1 cellular context compared by ENCODE assay signal in the genomic region with DNA sequence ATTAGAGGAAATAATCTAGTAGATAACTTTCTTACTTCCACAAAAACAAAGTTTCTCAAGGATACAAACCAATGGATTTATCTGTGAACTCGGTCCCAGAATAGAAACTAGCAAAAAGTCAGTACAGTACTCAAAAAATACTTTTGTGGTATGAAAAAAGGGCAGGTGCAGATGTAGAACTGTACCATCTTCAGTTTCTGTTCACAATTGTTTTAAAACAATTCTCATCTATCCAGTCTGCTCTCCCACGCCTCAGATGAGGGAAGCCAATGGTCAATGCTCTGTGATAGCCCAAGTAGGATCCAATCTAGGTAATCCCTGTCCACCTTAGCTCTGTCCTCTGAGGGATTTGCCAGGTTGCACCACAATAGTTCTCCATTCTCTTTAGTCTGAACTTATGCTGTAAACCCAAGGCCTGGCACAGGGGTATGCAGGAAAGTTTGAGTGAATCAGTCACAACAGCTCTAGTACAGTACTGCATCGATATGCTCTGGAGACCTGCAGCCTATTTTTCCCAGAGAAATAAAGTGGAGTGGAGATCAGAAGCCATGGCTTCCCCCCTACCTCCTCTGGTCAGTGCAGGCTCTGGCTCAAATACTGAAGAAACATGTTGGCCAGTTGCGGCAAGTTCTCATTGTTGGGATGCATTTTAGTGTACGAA.
TF ChIP-seq lines count a peak whose summit lies in the region.

No MANE protein-coding gene starts in this region.

TF ChIP-seq in K562, 482 proteins besides CTCF, POLR2A, EP300 and RAD21:
- TF ChIP-seq ADNP (tag; IDR thresholded peaks at IDR 0.05), result no peak
- TF ChIP-seq STAG1 (CRISPR knock-in tag; IDR thresholded peaks at IDR 0.05; ENCODE audit: borderline replicate concordance), result no peak
- TF ChIP-seq ZNF780A (CRISPR knock-in tag; IDR thresholded peaks at IDR 0.05), result 0 out of 2 replicates have a peak, but pooled peaks have one; percentile 43
- TF ChIP-seq NCOA6 (IDR thresholded peaks at IDR 0.05), result no peak
- TF ChIP-seq, protein P1, sequence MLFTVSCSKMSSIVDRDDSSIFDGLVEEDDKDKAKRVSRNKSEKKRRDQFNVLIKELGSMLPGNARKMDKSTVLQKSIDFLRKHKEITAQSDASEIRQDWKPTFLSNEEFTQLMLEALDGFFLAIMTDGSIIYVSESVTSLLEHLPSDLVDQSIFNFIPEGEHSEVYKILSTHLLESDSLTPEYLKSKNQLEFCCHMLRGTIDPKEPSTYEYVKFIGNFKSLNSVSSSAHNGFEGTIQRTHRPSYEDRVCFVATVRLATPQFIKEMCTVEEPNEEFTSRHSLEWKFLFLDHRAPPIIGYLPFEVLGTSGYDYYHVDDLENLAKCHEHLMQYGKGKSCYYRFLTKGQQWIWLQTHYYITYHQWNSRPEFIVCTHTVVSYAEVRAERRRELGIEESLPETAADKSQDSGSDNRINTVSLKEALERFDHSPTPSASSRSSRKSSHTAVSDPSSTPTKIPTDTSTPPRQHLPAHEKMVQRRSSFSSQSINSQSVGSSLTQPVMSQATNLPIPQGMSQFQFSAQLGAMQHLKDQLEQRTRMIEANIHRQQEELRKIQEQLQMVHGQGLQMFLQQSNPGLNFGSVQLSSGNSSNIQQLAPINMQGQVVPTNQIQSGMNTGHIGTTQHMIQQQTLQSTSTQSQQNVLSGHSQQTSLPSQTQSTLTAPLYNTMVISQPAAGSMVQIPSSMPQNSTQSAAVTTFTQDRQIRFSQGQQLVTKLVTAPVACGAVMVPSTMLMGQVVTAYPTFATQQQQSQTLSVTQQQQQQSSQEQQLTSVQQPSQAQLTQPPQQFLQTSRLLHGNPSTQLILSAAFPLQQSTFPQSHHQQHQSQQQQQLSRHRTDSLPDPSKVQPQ (CRISPR knock-in tag; IDR thresholded peaks at IDR 0.05; ENCODE audit: borderline replicate concordance), result no peak
- no peak for TF ChIP-seq MED1 (CRISPR knock-in tag; IDR thresholded peaks at IDR 0.05; ENCODE audit: borderline replicate concordance)
- TF ChIP-seq CREB1 (IDR thresholded peaks at IDR 0.05), result no peak
- TF ChIP-seq CREB1 (CRISPR knock-in tag; IDR thresholded peaks at IDR 0.05), result no peak
- TF ChIP-seq, protein P2, sequence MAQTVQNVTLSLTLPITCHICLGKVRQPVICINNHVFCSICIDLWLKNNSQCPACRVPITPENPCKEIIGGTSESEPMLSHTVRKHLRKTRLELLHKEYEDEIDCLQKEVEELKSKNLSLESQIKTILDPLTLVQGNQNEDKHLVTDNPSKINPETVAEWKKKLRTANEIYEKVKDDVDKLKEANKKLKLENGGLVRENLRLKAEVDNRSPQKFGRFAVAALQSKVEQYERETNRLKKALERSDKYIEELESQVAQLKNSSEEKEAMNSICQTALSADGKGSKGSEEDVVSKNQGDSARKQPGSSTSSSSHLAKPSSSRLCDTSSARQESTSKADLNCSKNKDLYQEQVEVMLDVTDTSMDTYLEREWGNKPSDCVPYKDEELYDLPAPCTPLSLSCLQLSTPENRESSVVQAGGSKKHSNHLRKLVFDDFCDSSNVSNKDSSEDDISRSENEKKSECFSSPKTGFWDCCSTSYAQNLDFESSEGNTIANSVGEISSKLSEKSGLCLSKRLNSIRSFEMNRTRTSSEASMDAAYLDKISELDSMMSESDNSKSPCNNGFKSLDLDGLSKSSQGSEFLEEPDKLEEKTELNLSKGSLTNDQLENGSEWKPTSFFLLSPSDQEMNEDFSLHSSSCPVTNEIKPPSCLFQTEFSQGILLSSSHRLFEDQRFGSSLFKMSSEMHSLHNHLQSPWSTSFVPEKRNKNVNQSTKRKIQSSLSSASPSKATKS (CRISPR knock-in tag; IDR thresholded peaks at IDR 0.05), result no peak
- TF ChIP-seq ZC3H4 (CRISPR knock-in tag; IDR thresholded peaks at IDR 0.05; ENCODE audit: borderline replicate concordance), result 0 out of 2 replicates have a peak, but pooled peaks have one; percentile 66
- TF ChIP-seq PTTG1 (tag; IDR thresholded peaks at IDR 0.05; ENCODE audit: low read depth), result no peak
- TF ChIP-seq FOXA3 (CRISPR knock-in tag; conservative IDR thresholded peaks at IDR 0.05 in 1 of 2, IDR thresholded peaks at IDR 0.05 in 1 of 2), result peak in 1 of 2 experiments; percentile 53; a peak in 1 of 4 replicates
- TF ChIP-seq, protein P3, sequence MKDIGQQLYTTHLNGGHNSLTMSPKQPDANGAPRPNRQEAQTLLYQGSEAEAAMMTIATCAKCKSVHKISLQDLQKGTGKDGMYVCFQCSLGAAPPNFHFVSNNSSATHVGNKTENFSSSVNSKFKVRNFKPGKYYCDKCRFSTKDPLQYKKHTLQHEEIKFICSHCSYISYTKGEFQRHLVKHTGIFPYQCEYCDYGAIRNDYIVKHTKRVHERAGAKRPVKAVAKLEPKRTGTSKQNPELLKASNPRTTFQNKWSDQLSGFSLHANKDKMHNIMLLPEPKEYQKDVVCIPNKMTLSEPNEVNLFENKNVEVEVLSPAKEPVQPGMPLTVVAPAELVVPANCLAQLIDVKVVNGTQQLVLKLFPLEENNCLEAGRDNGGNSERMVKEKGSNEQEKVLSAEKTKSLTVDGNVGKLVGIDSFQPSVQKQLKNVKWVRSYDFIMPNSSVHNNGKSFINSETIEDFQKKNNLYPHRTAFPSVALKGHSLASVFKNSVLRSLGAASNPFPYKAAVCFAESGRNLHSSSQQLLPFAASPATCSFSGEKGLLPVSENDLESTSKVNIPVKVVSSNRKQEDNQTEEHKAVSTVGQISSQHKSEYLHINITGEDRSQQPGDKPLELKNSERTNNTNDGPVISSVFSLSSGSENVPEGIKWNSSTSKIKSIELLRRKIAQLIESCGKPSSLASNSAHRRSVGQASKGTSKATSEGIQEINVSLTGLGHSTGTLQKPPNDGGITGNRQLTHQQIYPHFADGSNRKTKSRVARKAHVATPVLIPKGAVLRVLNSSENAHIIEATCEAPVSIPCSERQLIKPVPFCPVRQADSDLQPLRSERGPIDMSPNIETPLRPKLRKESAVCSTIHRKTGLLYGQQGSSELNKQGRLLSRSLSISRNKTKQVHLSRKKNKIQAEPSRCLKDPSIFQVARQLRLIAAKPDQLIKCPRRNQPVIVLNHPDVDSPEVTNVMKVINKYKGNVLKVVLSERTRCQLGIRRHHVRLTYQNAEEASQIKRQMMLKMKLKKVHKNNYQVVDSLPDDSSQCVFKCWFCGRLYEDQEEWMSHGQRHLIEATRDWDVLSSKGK (CRISPR knock-in tag; IDR thresholded peaks at IDR 0.05), result no peak
- TF ChIP-seq, protein P4, sequence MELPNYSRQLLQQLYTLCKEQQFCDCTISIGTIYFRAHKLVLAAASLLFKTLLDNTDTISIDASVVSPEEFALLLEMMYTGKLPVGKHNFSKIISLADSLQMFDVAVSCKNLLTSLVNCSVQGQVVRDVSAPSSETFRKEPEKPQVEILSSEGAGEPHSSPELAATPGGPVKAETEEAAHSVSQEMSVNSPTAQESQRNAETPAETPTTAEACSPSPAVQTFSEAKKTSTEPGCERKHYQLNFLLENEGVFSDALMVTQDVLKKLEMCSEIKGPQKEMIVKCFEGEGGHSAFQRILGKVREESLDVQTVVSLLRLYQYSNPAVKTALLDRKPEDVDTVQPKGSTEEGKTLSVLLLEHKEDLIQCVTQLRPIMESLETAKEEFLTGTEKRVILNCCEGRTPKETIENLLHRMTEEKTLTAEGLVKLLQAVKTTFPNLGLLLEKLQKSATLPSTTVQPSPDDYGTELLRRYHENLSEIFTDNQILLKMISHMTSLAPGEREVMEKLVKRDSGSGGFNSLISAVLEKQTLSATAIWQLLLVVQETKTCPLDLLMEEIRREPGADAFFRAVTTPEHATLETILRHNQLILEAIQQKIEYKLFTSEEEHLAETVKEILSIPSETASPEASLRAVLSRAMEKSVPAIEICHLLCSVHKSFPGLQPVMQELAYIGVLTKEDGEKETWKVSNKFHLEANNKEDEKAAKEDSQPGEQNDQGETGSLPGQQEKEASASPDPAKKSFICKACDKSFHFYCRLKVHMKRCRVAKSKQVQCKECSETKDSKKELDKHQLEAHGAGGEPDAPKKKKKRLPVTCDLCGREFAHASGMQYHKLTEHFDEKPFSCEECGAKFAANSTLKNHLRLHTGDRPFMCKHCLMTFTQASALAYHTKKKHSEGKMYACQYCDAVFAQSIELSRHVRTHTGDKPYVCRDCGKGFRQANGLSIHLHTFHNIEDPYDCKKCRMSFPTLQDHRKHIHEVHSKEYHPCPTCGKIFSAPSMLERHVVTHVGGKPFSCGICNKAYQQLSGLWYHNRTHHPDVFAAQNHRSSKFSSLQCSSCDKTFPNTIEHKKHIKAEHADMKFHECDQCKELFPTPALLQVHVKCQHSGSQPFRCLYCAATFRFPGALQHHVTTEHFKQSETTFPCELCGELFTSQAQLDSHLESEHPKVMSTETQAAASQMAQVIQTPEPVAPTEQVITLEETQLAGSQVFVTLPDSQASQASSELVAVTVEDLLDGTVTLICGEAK (IDR thresholded peaks at IDR 0.05), result 0 out of 2 replicates have a peak, but pooled peaks have one; percentile 7
- TF ChIP-seq, protein P4 (CRISPR knock-in tag; IDR thresholded peaks at IDR 0.05), result no peak
- TF ChIP-seq RHOXF2B (CRISPR knock-in tag; conservative IDR thresholded peaks at IDR 0.05), result no peak
- no peak for TF ChIP-seq CAMTA2 (CRISPR knock-in tag; conservative IDR thresholded peaks at IDR 0.05)
- TF ChIP-seq PRPF4 (IDR thresholded peaks at IDR 0.05; ENCODE audit: insufficient read depth, low read depth, low read length, poor library complexity, severe bottlenecking), result no peak
- 0 out of 2 replicates have a peak, but pooled peaks have one; percentile 10 for TF ChIP-seq ZNF232 (CRISPR knock-in tag; IDR thresholded peaks at IDR 0.05)
- no peak for TF ChIP-seq MECOM (CRISPR knock-in tag; IDR thresholded peaks at IDR 0.05)
- TF ChIP-seq, protein P5, sequence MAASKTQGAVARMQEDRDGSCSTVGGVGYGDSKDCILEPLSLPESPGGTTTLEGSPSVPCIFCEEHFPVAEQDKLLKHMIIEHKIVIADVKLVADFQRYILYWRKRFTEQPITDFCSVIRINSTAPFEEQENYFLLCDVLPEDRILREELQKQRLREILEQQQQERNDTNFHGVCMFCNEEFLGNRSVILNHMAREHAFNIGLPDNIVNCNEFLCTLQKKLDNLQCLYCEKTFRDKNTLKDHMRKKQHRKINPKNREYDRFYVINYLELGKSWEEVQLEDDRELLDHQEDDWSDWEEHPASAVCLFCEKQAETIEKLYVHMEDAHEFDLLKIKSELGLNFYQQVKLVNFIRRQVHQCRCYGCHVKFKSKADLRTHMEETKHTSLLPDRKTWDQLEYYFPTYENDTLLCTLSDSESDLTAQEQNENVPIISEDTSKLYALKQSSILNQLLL (CRISPR knock-in tag; IDR thresholded peaks at IDR 0.05; ENCODE audit: borderline replicate concordance), result no peak
- TF ChIP-seq, protein P6, sequence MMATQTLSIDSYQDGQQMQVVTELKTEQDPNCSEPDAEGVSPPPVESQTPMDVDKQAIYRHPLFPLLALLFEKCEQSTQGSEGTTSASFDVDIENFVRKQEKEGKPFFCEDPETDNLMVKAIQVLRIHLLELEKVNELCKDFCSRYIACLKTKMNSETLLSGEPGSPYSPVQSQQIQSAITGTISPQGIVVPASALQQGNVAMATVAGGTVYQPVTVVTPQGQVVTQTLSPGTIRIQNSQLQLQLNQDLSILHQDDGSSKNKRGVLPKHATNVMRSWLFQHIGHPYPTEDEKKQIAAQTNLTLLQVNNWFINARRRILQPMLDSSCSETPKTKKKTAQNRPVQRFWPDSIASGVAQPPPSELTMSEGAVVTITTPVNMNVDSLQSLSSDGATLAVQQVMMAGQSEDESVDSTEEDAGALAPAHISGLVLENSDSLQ (IDR thresholded peaks at IDR 0.05), result no peak
- peak; percentile 18 for TF ChIP-seq HNRNPLL (IDR thresholded peaks at IDR 0.05; ENCODE audit: low read depth, low read length, poor library complexity, severe bottlenecking)
- no peak for TF ChIP-seq ZNF174 (CRISPR knock-in tag; IDR thresholded peaks at IDR 0.05)
- TF ChIP-seq, protein P7, sequence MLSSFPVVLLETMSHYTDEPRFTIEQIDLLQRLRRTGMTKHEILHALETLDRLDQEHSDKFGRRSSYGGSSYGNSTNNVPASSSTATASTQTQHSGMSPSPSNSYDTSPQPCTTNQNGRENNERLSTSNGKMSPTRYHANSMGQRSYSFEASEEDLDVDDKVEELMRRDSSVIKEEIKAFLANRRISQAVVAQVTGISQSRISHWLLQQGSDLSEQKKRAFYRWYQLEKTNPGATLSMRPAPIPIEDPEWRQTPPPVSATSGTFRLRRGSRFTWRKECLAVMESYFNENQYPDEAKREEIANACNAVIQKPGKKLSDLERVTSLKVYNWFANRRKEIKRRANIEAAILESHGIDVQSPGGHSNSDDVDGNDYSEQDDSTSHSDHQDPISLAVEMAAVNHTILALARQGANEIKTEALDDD (IDR thresholded peaks at IDR 0.05), result 0 out of 2 replicates have a peak, but pooled peaks have one; percentile 26
- no peak for TF ChIP-seq HDAC8 (tag; IDR thresholded peaks at IDR 0.05)
